ENCODE assay signal across 30 cellular contexts in the genomic region with DNA sequence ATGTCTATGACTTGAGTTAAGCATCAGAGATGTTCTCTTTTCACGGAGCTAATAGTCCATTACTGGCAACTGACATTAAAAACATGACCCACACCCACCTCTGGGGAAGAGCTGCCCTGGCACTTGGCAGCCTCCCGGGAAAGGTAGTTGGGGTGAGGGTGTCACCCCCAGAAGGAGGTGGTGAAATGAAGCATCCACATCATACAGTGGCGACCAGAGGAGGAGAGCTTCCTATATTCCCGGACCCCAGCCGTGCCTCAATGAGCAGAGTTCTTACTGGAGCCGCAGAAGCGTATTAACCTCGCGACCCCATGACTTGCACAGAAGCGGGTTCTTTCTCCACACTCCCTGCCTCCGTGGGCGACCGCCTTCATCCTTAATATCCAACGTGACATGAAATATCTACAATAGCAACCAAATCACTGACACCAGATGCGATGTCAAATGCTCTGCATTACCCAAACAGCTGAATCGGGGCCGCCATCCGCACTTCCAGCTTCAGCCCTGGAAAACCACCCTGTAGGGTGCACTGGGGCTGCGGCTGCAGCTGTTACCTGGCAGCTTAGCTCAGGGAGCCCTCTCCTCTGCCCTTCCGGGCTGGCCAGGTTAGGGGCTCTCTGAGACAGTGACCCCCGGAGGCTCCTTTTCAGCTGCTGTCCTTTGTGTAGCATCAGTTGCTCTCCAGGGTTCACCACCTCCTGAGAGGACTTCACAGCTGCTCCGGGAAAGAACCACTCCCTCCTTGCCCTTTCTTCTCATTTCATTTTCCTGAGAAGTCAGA.
A peak's percentile ranks its signal among the peaks of the same experiment; 100 is the strongest.
DNase-seq lines count a peak whose midpoint lies in the region; ATAC-seq, FAIRE-seq and TF ChIP-seq lines count a peak whose summit lies in the region.
"Had no signal": no experiment of that assay in that cellular context is flagged by ENCODE, and none has a peak within 500 bp of the region (broad histone marks: within the 10 kb centered on the region; RNA-seq: fewer than 3 reads in every experiment).

No MANE protein-coding gene starts in this region.

- no peaks in the 10 kb centered on the region for H3K36me3 Mint-ChIP-seq in stimulated activated effector memory CD8-positive, alpha-beta T cell treated with anti-CD3 and anti-CD28 coated beads, Interleukin-12 subunit alpha, Interleukin-12 subunit beta, amount 100 ng/mL, for 72 hours
- H3K36me3 Mint-ChIP-seq: activated naive CD4-positive, alpha-beta T cell treated with anti-CD3 and anti-CD28 coated beads, Interleukin-2, amount 50 U/mL, for 72 hours; immature natural killer cell; memory B cell had no signal

- intact Hi-C loops in psoas muscle (cut with DNase I) (no loop called here), testis (cut with DNase I; ENCODE audit: low total_unique reads) (no loop called here)

- FAIRE-seq in HTR-8/SVneo (lab: Jason Lieb, UNC), result peak; percentile 52
- FAIRE-seq: endothelial cell of umbilical vein, GM12878, HepG2 had no signal

- no peak overlapping the region for H3K4me3 Mint-ChIP-seq in stimulated activated effector memory CD8-positive, alpha-beta T cell treated with anti-CD3 and anti-CD28 coated beads, Interleukin-12 subunit alpha, Interleukin-12 subunit beta, amount 100 ng/mL, for 72 hours
- H3K4me3 Mint-ChIP-seq: activated CD8-positive, alpha-beta T cell treated with anti-CD3 and anti-CD28 coated beads for 36 hours; activated T-helper 17 cell treated with anti-CD3 and anti-CD28 coated beads, Interleukin-2, amount 50 U/mL, for 72 hours; HFFc6; immature natural killer cell; memory B cell had no signal

- no peak overlapping the region for H3K4ac ChIP-seq in mesenchymal stem cell (ENCODE audit: low read depth in 1 of 2, low read length in 2 of 2)

- H3K14ac ChIP-seq in mesenchymal stem cell (ENCODE audit: low read length in 2 of 2), result no peak overlapping the region

- TF ChIP-seq CTCF in psoas muscle (IDR thresholded peaks at IDR 0.05), result no peak
- no peak for TF ChIP-seq CTCF in testis (IDR thresholded peaks at IDR 0.05)

- DNase-seq in HTR-8/SVneo (ENCODE audit: insufficient read length, low spot score), result no peak
- DNase-seq in SJCRH30, result peak; percentile 70 to 82
- no peak for DNase-seq in mesenchymal stem cell
- no peak for DNase-seq in psoas muscle
- no peak for DNase-seq in NCI-H526 (lab: John Stamatoyannopoulos, UW)
- DNase-seq in SW480 (ENCODE audit: low spot score), result no peak
- DNase-seq in testis, result no peak
- DNase-seq in stimulated activated effector memory CD8-positive, alpha-beta T cell treated with anti-CD3 and anti-CD28 coated beads, Interleukin-12 subunit alpha, Interleukin-12 subunit beta, amount 100 ng/mL, for 72 hours (ENCODE audit: low spot score in 2 of 2), result no peak
- DNase-seq: activated CD4-positive, CD25-positive, alpha-beta regulatory T cell treated with anti-CD3 and anti-CD28 coated beads, Interleukin-2, amount 50 U/mL, for 72 hours; activated CD8-positive, alpha-beta T cell treated with anti-CD3 and anti-CD28 coated beads for 36 hours; C1 segment of cervical spinal cord; central memory CD4-positive, alpha-beta T cell; HFFc6; hippocampal formation; immature natural killer cell; Karpas-422; left colon; NCI-H1694 treated with DMSO at 0.1 percent for 48 hours; NCI-H748 treated with DMSO at 0.1 percent for 48 hours; stimulated activated naive CD4-positive, alpha-beta T cell; T-helper 1 cell had no signal

- no peaks in the 10 kb centered on the region for H3K79me1 ChIP-seq in mesenchymal stem cell (replicated peaks; ENCODE audit: low read length, poor library complexity, severe bottlenecking)

- H4K8ac ChIP-seq in mesenchymal stem cell (ENCODE audit: low read length), result no peak overlapping the region

- H2AFZ ChIP-seq in mesenchymal stem cell (ENCODE audit: low read depth, low read length), result no peak overlapping the region

- H3K4me2 ChIP-seq in mesenchymal stem cell (ENCODE audit: low read length, poor library complexity, severe bottlenecking), result peak overlapping the region; percentile 4

- H2AK5ac ChIP-seq in mesenchymal stem cell (ENCODE audit: low read length, severe bottlenecking), result no peak overlapping the region

- H3K27me3 ChIP-seq in SJCRH30 (no peaks in the 10 kb centered on the region), mesenchymal stem cell (ENCODE audit: control insufficient read depth in 1 of 2, insufficient read depth in 1 of 2, low read length in 2 of 2) (no peaks in the 10 kb centered on the region), psoas muscle (ENCODE audit: insufficient read depth in 3 of 3, low read length in 2 of 3) (no peaks in the 10 kb centered on the region), testis (no peaks in the 10 kb centered on the region)
- H3K27me3 ChIP-seq: right atrium auricular region, SJSA1, vagina had no signal

- H3K23ac ChIP-seq in mesenchymal stem cell (ENCODE audit: low read length in 2 of 2), result no peak overlapping the region

- peak overlapping the region; percentile 74 for H3K27ac ChIP-seq in SJCRH30
- H3K27ac ChIP-seq in mesenchymal stem cell (ENCODE audit: low read length, poor library complexity, severe bottlenecking), result no peak overlapping the region
- H3K27ac ChIP-seq in psoas muscle, result no peak overlapping the region
- H3K27ac ChIP-seq in testis, result no peak overlapping the region
- H3K27ac ChIP-seq: right atrium auricular region, SJSA1, vagina had no signal

- H3K4me1 ChIP-seq in SJCRH30 (peaks cover 15% of the 10 kb centered on the region), mesenchymal stem cell (ENCODE audit: control insufficient read depth, insufficient read depth, low read depth, low read length) (peaks cover 5% of the 10 kb centered on the region), psoas muscle (peaks cover 9% of the 10 kb centered on the region), testis (no peaks in the 10 kb centered on the region)
- H3K4me1 ChIP-seq: right atrium auricular region, vagina had no signal

- H2BK12ac ChIP-seq in mesenchymal stem cell (ENCODE audit: low read length in 2 of 2), result no peak overlapping the region

- no peak overlapping the region for H2BK15ac ChIP-seq in mesenchymal stem cell (ENCODE audit: low read depth, poor library complexity, severe bottlenecking)

- H2BK120ac ChIP-seq in mesenchymal stem cell (ENCODE audit: low read depth, low read length), result no peak overlapping the region

- H3K9me3 ChIP-seq in SJCRH30 (replicated peaks) (no peaks in the 10 kb centered on the region), mesenchymal stem cell (ENCODE audit: control insufficient read depth, low read length) (peaks cover 3% of the 10 kb centered on the region), psoas muscle (no peaks in the 10 kb centered on the region), testis (no peaks in the 10 kb centered on the region)
- H3K9me3 ChIP-seq: right atrium auricular region, SJSA1, vagina had no signal

- H3K4me1 Mint-ChIP-seq in stimulated activated effector memory CD8-positive, alpha-beta T cell treated with anti-CD3 and anti-CD28 coated beads, Interleukin-12 subunit alpha, Interleukin-12 subunit beta, amount 100 ng/mL, for 72 hours, result no peaks in the 10 kb centered on the region
- H3K4me1 Mint-ChIP-seq: activated T-helper 17 cell treated with anti-CD3 and anti-CD28 coated beads, Interleukin-2, amount 50 U/mL, for 72 hours; immature natural killer cell; memory B cell had no signal

- H4K91ac ChIP-seq in mesenchymal stem cell (ENCODE audit: low read length), result no peak overlapping the region

- H3K4me3 ChIP-seq in SJCRH30 (peak overlapping the region; percentile 47), mesenchymal stem cell (ENCODE audit: insufficient read depth in 1 of 2, low read depth in 1 of 2, low read length in 2 of 2) (no peak overlapping the region), psoas muscle (peak overlapping the region; percentile 49), testis (no peak overlapping the region)
- H3K4me3 ChIP-seq: GM12878, right atrium auricular region, SJSA1, vagina had no signal

- H3K9me3 Mint-ChIP-seq in stimulated activated effector memory CD8-positive, alpha-beta T cell treated with anti-CD3 and anti-CD28 coated beads, Interleukin-12 subunit alpha, Interleukin-12 subunit beta, amount 100 ng/mL, for 72 hours, result peaks cover 7% of the 10 kb centered on the region
- H3K9me3 Mint-ChIP-seq: activated CD8-positive, alpha-beta T cell treated with anti-CD3 and anti-CD28 coated beads for 36 hours; activated naive CD4-positive, alpha-beta T cell treated with anti-CD3 and anti-CD28 coated beads, Interleukin-2, amount 50 U/mL, for 72 hours; activated T-helper 17 cell treated with anti-CD3 and anti-CD28 coated beads, Interleukin-2, amount 50 U/mL, for 72 hours; HFFc6; memory B cell had no signal

- WGBS in mesenchymal stem cell, result 90% methylated on average over 21 of the region's 22 CpGs
- WGBS in psoas muscle, 3 donors, result 33 to 40% (median 37%) methylated on average over 22 of the region's 22 CpGs
- 56 to 64% methylated on average over 18 to 22 of the region's 22 CpGs for WGBS in testis, 2 donors

- H2BK5ac ChIP-seq in mesenchymal stem cell (ENCODE audit: low read depth, low read length, poor library complexity, severe bottlenecking), result no peak overlapping the region

- peak in 3 of 4 donors; percentile 13 to 55 (median 53) for ATAC-seq in psoas muscle
- no peak for ATAC-seq in stimulated activated effector memory CD8-positive, alpha-beta T cell treated with anti-CD3 and anti-CD28 coated beads, Interleukin-12 subunit alpha, Interleukin-12 subunit beta, amount 100 ng/mL, for 72 hours
- ATAC-seq: activated CD8-positive, alpha-beta T cell treated with anti-CD3 and anti-CD28 coated beads for 36 hours; activated naive CD4-positive, alpha-beta T cell treated with anti-CD3 and anti-CD28 coated beads, Interleukin-2, amount 50 U/mL, for 72 hours; activated T-helper 17 cell treated with anti-CD3 and anti-CD28 coated beads, Interleukin-2, amount 50 U/mL, for 72 hours; GM12878; HepG2; left colon had no signal

- TF ChIP-seq POLR2A in testis (IDR thresholded peaks at IDR 0.05), result no peak

- no peak overlapping the region for H3K9ac ChIP-seq in mesenchymal stem cell (ENCODE audit: low read length)

- no peak overlapping the region for H3K27ac Mint-ChIP-seq in stimulated activated effector memory CD8-positive, alpha-beta T cell treated with anti-CD3 and anti-CD28 coated beads, Interleukin-12 subunit alpha, Interleukin-12 subunit beta, amount 100 ng/mL, for 72 hours
- H3K27ac Mint-ChIP-seq: activated CD8-positive, alpha-beta T cell treated with anti-CD3 and anti-CD28 coated beads for 36 hours; activated T-helper 17 cell treated with anti-CD3 and anti-CD28 coated beads, Interleukin-2, amount 50 U/mL, for 72 hours; HFFc6; immature natural killer cell; memory B cell had no signal

- no peaks in the 10 kb centered on the region for H3K36me3 ChIP-seq in SJCRH30
- no peaks in the 10 kb centered on the region for H3K36me3 ChIP-seq in mesenchymal stem cell (ENCODE audit: control insufficient read depth in 1 of 2, insufficient read depth in 2 of 2, low read depth in 1 of 2, low read length in 2 of 2)
- no peaks in the 10 kb centered on the region for H3K36me3 ChIP-seq in psoas muscle (ENCODE audit: insufficient read depth in 1 of 2, low read depth in 1 of 2)
- H3K36me3 ChIP-seq in testis (ENCODE audit: low read depth, missing control alignments), result no peaks in the 10 kb centered on the region
- H3K36me3 ChIP-seq: right atrium auricular region, SJSA1, vagina had no signal

- H3K18ac ChIP-seq in mesenchymal stem cell (ENCODE audit: low read depth in 1 of 2, low read length in 2 of 2), result no peak overlapping the region

Comparison
In these comparisons a context has a peak if more than half of its experiments do, and no peak if none do; other contexts are left out.
1. DNase-seq: peak in SJCRH30 (2 of 2); none in HTR-8/SVneo (single experiment), mesenchymal stem cell (single experiment), psoas muscle (0 of 2), NCI-H526 (0 of 2), SW480 (single experiment), testis (single experiment) and stimulated activated effector memory CD8-positive, alpha-beta T cell treated with anti-CD3 and anti-CD28 coated beads, Interleukin-12 subunit alpha, Interleukin-12 subunit beta, amount 100 ng/mL, for 72 hours (0 of 2).
2. H3K4me3 ChIP-seq: peak in SJCRH30 (single experiment) and psoas muscle (single experiment); none in mesenchymal stem cell (0 of 2) and testis (0 of 2).